In genomic region chr5:179605026-179605833, GRCh38 we compare ENCODE assay signal across 11 cellular contexts. TPM values are rescaled to one million over a fixed set of nuclear protein-coding genes. Genes with fewer than 3 reads are reported as not detected.
A peak's percentile ranks its signal among the peaks of the same experiment; 100 is the strongest.
DNase-seq lines count a peak whose midpoint lies in the region; ATAC-seq and TF ChIP-seq lines count a peak whose summit lies in the region.
"Had no signal": no experiment of that assay in that cellular context is flagged by ENCODE, and none has a peak within 500 bp of the region (broad histone marks: within the 10 kb centered on the region; RNA-seq: fewer than 3 reads in every experiment).

No MANE protein-coding gene starts in this region.

- TF ChIP-seq POLR2A in IMR-90 (IDR thresholded peaks at IDR 0.05; ENCODE audit: low read depth, low read length): no peak; the same call in 1 of the 2 replicates

- H4K8ac ChIP-seq in IMR-90 (ENCODE audit: low read depth in 2 of 2, low read length in 2 of 2): no peak overlapping the region; a peak in 1 of 4 replicates

- no peak for TF ChIP-seq RAD21 in IMR-90 (IDR thresholded peaks at IDR 0.05; ENCODE audit: low read length)

- no peak overlapping the region for H3K56ac ChIP-seq in IMR-90 (ENCODE audit: extremely low read depth, insufficient read depth, low read length)

- no TSS peak for BruUV-seq in IMR-90 (replicated peaks; lab: Mats Ljungman, UMichigan)

- peak; percentile 28 for ATAC-seq in IMR-90 (ENCODE audit: low read depth)
- ATAC-seq in esophagus mucosa: peak; percentile 41
- no peak for ATAC-seq in GM21423 (IDR thresholded peaks at IDR 0.05; ENCODE audit: unreplicated experiment)
- ATAC-seq in activated T-cell treated with anti-CD3 and anti-CD28 coated beads, Interleukin-2, amount 50 U/mL, for 72 hours (replicated peaks in 1 of 2): no peak
- ATAC-seq: activated T-cell treated with anti-CD3 and anti-CD28 coated beads, Interleukin-2, amount 50 U/mL, for 4 hours had no signal

- peaks cover 60% of the 10 kb centered on the region for H3K36me3 ChIP-seq in IMR-90 (ENCODE audit: control insufficient read depth, insufficient read depth, low read length)

- 60% methylated on average over 5 of the region's 10 CpGs; no CpG with 5 or more reads in 1 of the 2 experiments for whole genome bisulfite sequencing in IMR-90 (ENCODE audit: extremely low coverage in 2 of 2, insufficient read length in 1 of 2), 2 experiments

- H4K20me1 ChIP-seq in IMR-90 (ENCODE audit: insufficient read depth, low read length): peaks cover 46% of the 10 kb centered on the region

- no peaks in the 10 kb centered on the region for H3K27me3 ChIP-seq in AG04450 (ENCODE audit: control insufficient read depth, insufficient read depth, low read length)
- H3K27me3 ChIP-seq in IMR-90 (ENCODE audit: control insufficient read depth, insufficient read depth, low read length): no peaks in the 10 kb centered on the region

- H3K4me2 ChIP-seq in IMR-90 (ENCODE audit: low read depth, low read length): no peak overlapping the region

- H3K23ac ChIP-seq in IMR-90 (ENCODE audit: low read depth, low read length): no peak overlapping the region

- no peak overlapping the region for H3K18ac ChIP-seq in IMR-90 (ENCODE audit: low read depth, low read length)

- peaks cover 22% of the 10 kb centered on the region for H3K4me1 Mint-ChIP-seq in nephron progenitor cell
- peaks cover 22% of the 10 kb centered on the region for H3K4me1 Mint-ChIP-seq in activated T-cell treated with anti-CD3 and anti-CD28 coated beads, Interleukin-2, amount 50 U/mL, for 72 hours (ENCODE audit: low read depth)

- peaks cover 5% of the 10 kb centered on the region; the same call in 1 of the 2 replicates for H3K4me1 ChIP-seq in IMR-90 (ENCODE audit: control insufficient read depth, insufficient read depth, low read length)

- no peak overlapping the region for H2BK20ac ChIP-seq in IMR-90 (ENCODE audit: low read depth, low read length)

- no peak overlapping the region for H2BK15ac ChIP-seq in IMR-90 (ENCODE audit: low read depth, low read length)

- no peaks in the 10 kb centered on the region; the same call in 1 of the 2 replicates for H3K9me1 ChIP-seq in IMR-90 (ENCODE audit: insufficient read depth, low read length)

- no peaks in the 10 kb centered on the region for H3K9me3 Mint-ChIP-seq in nephron progenitor cell
- no peaks in the 10 kb centered on the region for H3K9me3 Mint-ChIP-seq in activated T-cell treated with anti-CD3 and anti-CD28 coated beads, Interleukin-2, amount 50 U/mL, for 72 hours
- H3K9me3 Mint-ChIP-seq: activated T-cell treated with anti-CD3 and anti-CD28 coated beads, Interleukin-2, amount 50 U/mL, for 4 hours had no signal

- TF ChIP-seq CTCF in AG04450 (IDR thresholded peaks at IDR 0.05; ENCODE audit: low read depth, low read length) (no peak), IMR-90 (conservative IDR thresholded peaks at IDR 0.05; ENCODE audit: low read depth, low read length) (no peak), nephron progenitor cell (IDR thresholded peaks at IDR 0.05) (no peak)

- H4K5ac ChIP-seq in IMR-90 (ENCODE audit: low read depth, low read length): no peak overlapping the region

- intact Hi-C loops in IMR-90 (cut with micrococcal nuclease): no loop called here

- H3K79me1 ChIP-seq in IMR-90 (ENCODE audit: low read depth in 1 of 2, low read length in 2 of 2): peaks cover 0 to 21% of the 10 kb centered on the region in 2 experiments; a peak in 2 of 4 replicates

- H3K9me3 ChIP-seq in AG04450 (ENCODE audit: control insufficient read depth, insufficient read depth, low read length) (no peaks in the 10 kb centered on the region), IMR-90 (ENCODE audit: control insufficient read depth, insufficient read depth, low read length) (no peaks in the 10 kb centered on the region)

- H3K36me3 Mint-ChIP-seq in nephron progenitor cell (ENCODE audit: low read depth): peaks cover 45% of the 10 kb centered on the region
- H3K36me3 Mint-ChIP-seq in activated T-cell treated with anti-CD3 and anti-CD28 coated beads, Interleukin-2, amount 50 U/mL, for 72 hours (ENCODE audit: insufficient read depth in 2 of 2): peaks cover 5 to 14% of the 10 kb centered on the region in 2 donors

- no peak overlapping the region for H2BK120ac ChIP-seq in IMR-90 (ENCODE audit: low read depth, low read length)

- no peak overlapping the region for H3K9ac ChIP-seq in IMR-90 (ENCODE audit: low read depth, low read length)

- peak overlapping the region; percentile 77 for H3K27ac Mint-ChIP-seq in nephron progenitor cell
- no peak overlapping the region for H3K27ac Mint-ChIP-seq in activated T-cell treated with anti-CD3 and anti-CD28 coated beads, Interleukin-2, amount 50 U/mL, for 72 hours

- peaks cover 2% of the 10 kb centered on the region for H3K27me3 Mint-ChIP-seq in nephron progenitor cell (ENCODE audit: low read depth, poor library complexity)
- no peaks in the 10 kb centered on the region for H3K27me3 Mint-ChIP-seq in activated T-cell treated with anti-CD3 and anti-CD28 coated beads, Interleukin-2, amount 50 U/mL, for 72 hours (ENCODE audit: low read depth)

- H2AK9ac ChIP-seq in IMR-90 (replicated peaks; ENCODE audit: low read depth, low read length, poor library complexity): no peak overlapping the region

- CTCF ChIA-PET in AG04450 (lab: Charles Lee) (interaction anchor here (1.1 kb wide), 1 partner anchor 9 kb away, joined by 3 read pairs; no protein-coding TSS in a partner anchor), IMR-90 (lab: Yijun Ruan, JAX) (no interaction called here)

- dilution Hi-C loops in IMR-90 (cut with HindIII; ENCODE audit: low sequenced_read_pairs, unreplicated experiment): no loop called here

- H2BK5ac ChIP-seq in IMR-90 (ENCODE audit: low read depth, low read length, poor library complexity, severe bottlenecking): no peak overlapping the region

- H2AK5ac ChIP-seq in IMR-90 (ENCODE audit: low read depth, low read length): no peak overlapping the region

- H3K4me3 ChIP-seq in AG04450 (ENCODE audit: low read depth, low read length) (no peak overlapping the region), IMR-90 (ENCODE audit: insufficient read depth, low read depth, low read length) (no peak overlapping the region)

- no peak for DNase-seq in AG04450 (ENCODE audit: low read depth, low spot score)
- peak; percentile 51 for DNase-seq in IMR-90
- DNase-seq in nephron progenitor cell: no peak
- no peak for DNase-seq in NK-92 (lab: John Stamatoyannopoulos, UW; ENCODE audit: unreplicated experiment)
- no peak for DNase-seq in activated CD4-positive, alpha-beta T cell treated with anti-CD3 and anti-CD28 coated beads, Interleukin-2, amount 50 U/mL, for 4 hours
- DNase-seq in activated T-cell treated with anti-CD3 and anti-CD28 coated beads, Interleukin-2, amount 50 U/mL, for 72 hours: no peak
- DNase-seq: activated T-cell treated with anti-CD3 and anti-CD28 coated beads, Interleukin-2, amount 50 U/mL, for 4 hours; cortex of kidney; NCI-H1048 had no signal

- no peak overlapping the region for H3K4me3 Mint-ChIP-seq in nephron progenitor cell
- no peak overlapping the region for H3K4me3 Mint-ChIP-seq in activated T-cell treated with anti-CD3 and anti-CD28 coated beads, Interleukin-2, amount 50 U/mL, for 72 hours
- H3K4me3 Mint-ChIP-seq: activated T-cell treated with anti-CD3 and anti-CD28 coated beads, Interleukin-2, amount 50 U/mL, for 4 hours had no signal

- in situ Hi-C loops in IMR-90 (cut with MboI; ENCODE audit: low sequenced_read_pairs): no loop called here

- no peak overlapping the region for H4K91ac ChIP-seq in IMR-90 (ENCODE audit: insufficient read depth, low read depth, low read length)

- POLR2A ChIA-PET in AG04450 (lab: Yijun Ruan, JAX): interaction anchor here (1.2 to 4.0 kb wide), 2 partner anchors 14 to 18 kb away, joined by 3 to 35 read pairs; partner anchors contain the start of gene HNRNPH1
- POLR2A ChIA-PET in IMR-90 (lab: Charles Lee; ENCODE audit: unreplicated experiment): no interaction called here

- H3K4ac ChIP-seq in IMR-90 (ENCODE audit: low read depth, low read length): no peak overlapping the region

- H3K27ac ChIP-seq in AG04450 (ENCODE audit: low read depth, low read length): peak overlapping the region; percentile 40
- H3K27ac ChIP-seq in IMR-90 (ENCODE audit: insufficient read depth, low read length): peak overlapping the region; percentile 19; the same call in 1 of the 2 replicates

- no peak overlapping the region for H3K14ac ChIP-seq in IMR-90 (replicated peaks; ENCODE audit: low read depth, low read length)

- no peak overlapping the region for H2AFZ ChIP-seq in IMR-90 (replicated peaks; ENCODE audit: low read length, poor library complexity)

TF ChIP-seq in IMR-90, 13 proteins besides CTCF, POLR2A, EP300 and RAD21:
- TF ChIP-seq CEBPB (IDR thresholded peaks at IDR 0.05; ENCODE audit: low read depth, low read length) (peak; percentile 47; the same call in 1 of the 2 replicates), NFE2L2 (IDR thresholded peaks at IDR 0.05; ENCODE audit: low read depth, low read length) (no peak)

RNA-seq across cellular contexts. Expression of gene HNRNPH1, which starts 18.2 kb away (rescaled TPM):
- polyA plus RNA-seq in AG04450 (2011; rRNA removed) (341 and 383 TPM in 2 replicates), IMR-90 (2012; rRNA removed) (230 and 288 TPM in 2 replicates)
- 664 and 722 TPM in 2 replicates for polyA minus RNA-seq in AG04450 (2011; rRNA and poly(A)+ RNA removed)
- total RNA-seq in IMR-90 (2012; rRNA removed) (300 and 735 TPM in 2 replicates), esophagus mucosa (268 TPM)
- polyA plus RNA-seq in IMR-90 (2012; cell fraction: cytosol; rRNA removed): 34.5 and 69.4 TPM in 2 replicates
- 110 and 525 TPM in 2 replicates for polyA plus RNA-seq in IMR-90 (2012; cell fraction: nucleus; rRNA removed; ENCODE audit: low replicate concordance)
- 100 to 1,000 TPM; 805 to 958 TPM for total RNA-seq in activated T-cell treated with anti-CD3 and anti-CD28 coated beads, Interleukin-2, amount 50 U/mL, for 72 hours

RNA-seq across cellular contexts. Expression of gene RUFY1, which starts 54.9 kb away (rescaled TPM):
- polyA plus RNA-seq in AG04450 (2011; rRNA removed): 24.1 and 31.1 TPM in 2 replicates
- polyA minus RNA-seq in AG04450 (2011; rRNA and poly(A)+ RNA removed): 23.2 and 24.0 TPM in 2 replicates
- 19.5 and 27.8 TPM in 2 replicates for total RNA-seq in IMR-90 (2012; rRNA removed)
- 21.4 and 21.8 TPM in 2 replicates for polyA plus RNA-seq in IMR-90 (2012; rRNA removed)
- polyA plus RNA-seq in IMR-90 (2012; cell fraction: cytosol; rRNA removed): 13.6 and 15.2 TPM in 2 replicates
- polyA plus RNA-seq in IMR-90 (2012; cell fraction: nucleus; rRNA removed; ENCODE audit: low replicate concordance): 29.2 and 34.1 TPM in 2 replicates
- 30.6 TPM for total RNA-seq in esophagus mucosa
- total RNA-seq in activated T-cell treated with anti-CD3 and anti-CD28 coated beads, Interleukin-2, amount 50 U/mL, for 72 hours: 10 to 100 TPM; 32.0 to 37.9 TPM

Comparison
In these comparisons a context has a peak if more than half of its experiments do, and no peak if none do; other contexts are left out.
1. ATAC-seq: peak in IMR-90 (single experiment) and esophagus mucosa (single experiment); none in GM21423 (single experiment) and activated T-cell treated with anti-CD3 and anti-CD28 coated beads, Interleukin-2, amount 50 U/mL, for 72 hours (0 of 2).